In genomic region chr2:1628893-1629292, GRCh38 we compare ENCODE assay signal across 12 cellular contexts.
DNase-seq lines count a peak whose midpoint lies in the region; ATAC-seq, FAIRE-seq and TF ChIP-seq lines count a peak whose summit lies in the region.
"Had no signal": no experiment of that assay in that cellular context is flagged by ENCODE, and none has a peak within 500 bp of the region (broad histone marks: within the 10 kb centered on the region; RNA-seq: fewer than 3 reads in every experiment).

No MANE protein-coding gene starts in this region.

- H3K79me2 ChIP-seq in astrocyte (ENCODE audit: insufficient read depth, low read length) = no peaks in the 10 kb centered on the region

- H2AFZ ChIP-seq in astrocyte (ENCODE audit: low read depth, low read length) = no peak overlapping the region

- peaks cover 9% of the 10 kb centered on the region for H3K9me3 Mint-ChIP-seq in astrocyte (ENCODE audit: unreplicated experiment)

- H3K9ac ChIP-seq in astrocyte (ENCODE audit: low read length) = no peak overlapping the region

- WGBS in small intestine, 3 donors = 6 to 45% (median 28%) methylated on average over 2 of the region's 2 CpGs

- H3K4me2 ChIP-seq in astrocyte (ENCODE audit: low read length) = no peak overlapping the region

- H3K27ac Mint-ChIP-seq in astrocyte (ENCODE audit: unreplicated experiment) = no peak overlapping the region
- H3K27ac Mint-ChIP-seq: activated naive CD8-positive, alpha-beta T cell had no signal

- peaks cover 22% of the 10 kb centered on the region for H3K4me1 Mint-ChIP-seq in astrocyte (ENCODE audit: low read depth, unreplicated experiment)

- H3K4me1 ChIP-seq in astrocyte (ENCODE audit: insufficient read depth, low read length) (peaks cover 31% of the 10 kb centered on the region), small intestine (ENCODE audit: control insufficient read depth in 2 of 2, insufficient read depth in 1 of 2, low read depth in 1 of 2, low read length in 1 of 2) (no peaks in the 10 kb centered on the region)
- H3K4me1 ChIP-seq: psoas muscle had no signal

- no peak overlapping the region for H3K4me3 ChIP-seq in astrocyte (ENCODE audit: insufficient read depth, low read depth, low read length)
- no peak overlapping the region for H3K4me3 ChIP-seq in retinal pigment epithelial cell (ENCODE audit: low read length)
- no peak overlapping the region for H3K4me3 ChIP-seq in small intestine (ENCODE audit: low read depth in 1 of 2, low read length in 2 of 2)
- H3K4me3 ChIP-seq: psoas muscle had no signal

- H3K27me3 Mint-ChIP-seq in astrocyte (ENCODE audit: low read depth, unreplicated experiment) = no peaks in the 10 kb centered on the region

- TF ChIP-seq CTCF in astrocyte (IDR thresholded peaks at IDR 0.05; ENCODE audit: insufficient read depth, low read depth, low read length) (no peak), retinal pigment epithelial cell (conservative IDR thresholded peaks at IDR 0.05; ENCODE audit: low read depth, low read length) (no peak)

- no peak overlapping the region for H3K4me3 Mint-ChIP-seq in astrocyte (ENCODE audit: unreplicated experiment)
- H3K4me3 Mint-ChIP-seq: activated naive CD8-positive, alpha-beta T cell had no signal

- H3K9me3 ChIP-seq in astrocyte (ENCODE audit: insufficient read depth, low read depth, low read length) (no peaks in the 10 kb centered on the region), small intestine (ENCODE audit: control insufficient read depth, low read depth) (no peaks in the 10 kb centered on the region)
- H3K9me3 ChIP-seq: psoas muscle had no signal

- H3K27ac ChIP-seq in astrocyte (ENCODE audit: low read depth, low read length) (no peak overlapping the region), small intestine (ENCODE audit: low read depth in 1 of 2, low read length in 1 of 2) (no peak overlapping the region)
- H3K27ac ChIP-seq: psoas muscle had no signal

- no peak for ATAC-seq in HG02610 (IDR thresholded peaks at IDR 0.05; ENCODE audit: unreplicated experiment)
- ATAC-seq in HG03196 (IDR thresholded peaks at IDR 0.05; ENCODE audit: unreplicated experiment) = no peak

- no peak for FAIRE-seq in astrocyte (lab: Jason Lieb, UNC)
- FAIRE-seq in small intestine (lab: Jason Lieb, UNC) = no peak

- no peaks in the 10 kb centered on the region for H4K20me1 ChIP-seq in astrocyte (ENCODE audit: insufficient read depth, low read length)

- no peaks in the 10 kb centered on the region for H3K27me3 ChIP-seq in astrocyte (ENCODE audit: insufficient read depth, low read length)
- H3K27me3 ChIP-seq in small intestine (ENCODE audit: control insufficient read depth in 2 of 2, insufficient read depth in 2 of 2, low read length in 2 of 2) = no peaks in the 10 kb centered on the region

- H3K36me3 ChIP-seq in astrocyte (ENCODE audit: insufficient read depth, low read length) = peaks cover 24% of the 10 kb centered on the region
- H3K36me3 ChIP-seq in small intestine (ENCODE audit: control insufficient read depth in 2 of 2, insufficient read depth in 2 of 2, low read length in 2 of 2) = no peaks in the 10 kb centered on the region

- peaks cover 35% of the 10 kb centered on the region for H3K36me3 Mint-ChIP-seq in astrocyte (ENCODE audit: low read depth, unreplicated experiment)
- H3K36me3 Mint-ChIP-seq: activated naive CD8-positive, alpha-beta T cell had no signal

- peak; percentile 11 for DNase-seq in HCEC 1CT
- DNase-seq in astrocyte (ENCODE audit: low read depth) = peak; percentile 71
- peak; percentile 81 for DNase-seq in foreskin melanocyte
- DNase-seq in retinal pigment epithelial cell (ENCODE audit: low read depth) = peak; percentile 99
- no peak for DNase-seq in NCI-H1436 treated with DMSO at 0.1 percent for 48 hours (lab: John Stamatoyannopoulos, UW)
- DNase-seq in small intestine = no peak
- DNase-seq: activated CD4-positive, alpha-beta T cell treated with anti-CD3 and anti-CD28 coated beads, Interleukin-2, amount 50 U/mL, for 48 hours; NCI-H2171 treated with DMSO at 0.1 percent for 48 hours; psoas muscle had no signal

Comparison
In these comparisons a context has a peak if more than half of its experiments do, and no peak if none do; other contexts are left out.
1. DNase-seq: peak in HCEC 1CT (single experiment), astrocyte (single experiment), foreskin melanocyte (single experiment) and retinal pigment epithelial cell (single experiment); none in NCI-H1436 treated with DMSO at 0.1 percent for 48 hours (single experiment) and small intestine (single experiment).